In the genomic region with DNA sequence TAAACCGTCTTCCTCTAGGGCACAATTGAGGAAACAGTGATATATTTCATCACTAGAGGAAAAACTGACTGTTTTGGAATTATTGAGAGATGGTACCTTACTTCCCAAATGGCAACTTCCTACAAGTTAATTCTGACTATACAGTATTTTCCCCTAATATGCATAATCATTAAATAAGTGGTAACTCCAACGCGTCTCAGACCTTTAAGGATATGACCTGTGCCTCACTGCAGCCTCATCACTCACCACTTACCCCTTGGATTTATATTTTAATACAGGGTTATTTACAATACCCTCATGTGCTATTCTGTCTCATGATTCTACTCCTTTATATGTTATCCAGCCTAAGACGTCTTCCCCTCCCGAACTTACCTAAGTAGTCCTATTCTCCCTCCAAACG, we compare ENCODE assay signal across 23 cellular contexts.
"Had no signal": no experiment of that assay in that cellular context is flagged by ENCODE, and none has a peak within 500 bp of the region (broad histone marks: within the 10 kb centered on the region; RNA-seq: fewer than 3 reads in every experiment).

No MANE protein-coding gene starts in this region.

- H3K9me3 Mint-ChIP-seq: endodermal cell, memory B cell, naive B cell, nephron had no signal

- ATAC-seq: foreskin keratinocyte, left cardiac atrium, lower lobe of right lung, upper lobe of right lung had no signal

- H3K27me3 Mint-ChIP-seq: memory B cell, naive B cell had no signal

- H3K27ac ChIP-seq: foreskin keratinocyte, hepatocyte, left ventricle myocardium inferior, lower lobe of right lung, right atrium auricular region, testis, tibial nerve, upper lobe of right lung, vagina had no signal

- DNase-seq: effector CD4-positive, alpha-beta T cell; endodermal cell; erythroblast; foreskin keratinocyte; head of caudate nucleus; kidney; left cardiac atrium; left ventricle myocardium inferior; lower lobe of right lung; midbrain; naive B cell; posterior cingulate gyrus; small intestine; stimulated activated CD4-positive, alpha-beta T cell treated with anti-CD3 and anti-CD28 coated beads, Interleukin-12 subunit alpha, Interleukin-12 subunit beta, amount 100 ng/mL, for 4 hours; stimulated activated naive CD4-positive, alpha-beta T cell treated with Interleukin-2 at 50 U/mL for 16 hours; testis; upper lobe of right lung had no signal

- H3K4me3 ChIP-seq: hepatocyte, left ventricle myocardium inferior, lower lobe of right lung, right atrium auricular region, testis, tibial nerve, upper lobe of right lung, vagina had no signal

- H3K27me3 ChIP-seq: foreskin keratinocyte, hepatocyte, right atrium auricular region, testis, tibial nerve, upper lobe of right lung, vagina had no signal

- H3K27ac Mint-ChIP-seq: endodermal cell, memory B cell, nephron had no signal

- H3K9me3 ChIP-seq: left ventricle myocardium inferior, lower lobe of right lung, right atrium auricular region, testis, tibial nerve, upper lobe of right lung, vagina had no signal

- H3K4me3 Mint-ChIP-seq: endodermal cell, memory B cell, naive B cell, nephron had no signal

- H3K36me3 ChIP-seq: lower lobe of right lung, right atrium auricular region, upper lobe of right lung had no signal

- H3K4me1 ChIP-seq: foreskin keratinocyte, lower lobe of right lung, right atrium auricular region, testis, upper lobe of right lung had no signal
